Comparison of ENCODE assay signal across 1 cellular context in the genomic region with DNA sequence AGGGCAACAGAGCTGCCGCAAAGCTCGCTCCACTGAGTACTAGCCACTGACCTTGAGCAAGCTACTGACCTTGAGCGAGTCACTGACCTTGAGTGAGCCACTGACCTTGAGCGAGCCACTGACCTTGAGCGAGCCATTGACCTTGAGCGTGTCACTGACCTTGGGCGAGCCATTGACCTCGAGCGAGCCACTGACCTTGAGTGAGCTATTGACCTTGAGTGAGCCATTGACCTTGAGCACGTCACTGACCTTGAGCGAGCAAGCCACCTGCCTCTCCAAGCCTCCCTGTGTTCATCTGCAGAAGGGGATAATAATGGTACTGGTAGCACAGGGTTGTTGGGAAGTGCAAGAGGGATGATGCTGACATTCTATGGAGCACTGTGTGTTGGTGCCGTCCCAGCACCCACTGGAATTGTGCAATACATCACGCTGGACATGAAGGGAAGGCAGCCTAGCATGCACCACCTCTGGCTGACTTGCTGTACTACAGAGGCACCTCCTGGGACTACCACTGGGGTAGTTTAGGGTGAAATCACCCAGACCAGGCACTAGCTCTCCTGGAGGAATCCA.
TF ChIP-seq lines count a peak whose summit lies in the region.

No MANE protein-coding gene starts in this region.

TF ChIP-seq in HepG2, 621 proteins besides CTCF, POLR2A, EP300 and RAD21 (continued from another document and continues in another):
- no peak for TF ChIP-seq DPF2 (CRISPR knock-in tag; IDR thresholded peaks at IDR 0.05; ENCODE audit: borderline replicate concordance, low read depth)
- TF ChIP-seq HDAC2 (CRISPR knock-in tag; IDR thresholded peaks at IDR 0.05): peak; percentile 49; the same call in 1 of the 2 replicates
- TF ChIP-seq, protein P1, sequence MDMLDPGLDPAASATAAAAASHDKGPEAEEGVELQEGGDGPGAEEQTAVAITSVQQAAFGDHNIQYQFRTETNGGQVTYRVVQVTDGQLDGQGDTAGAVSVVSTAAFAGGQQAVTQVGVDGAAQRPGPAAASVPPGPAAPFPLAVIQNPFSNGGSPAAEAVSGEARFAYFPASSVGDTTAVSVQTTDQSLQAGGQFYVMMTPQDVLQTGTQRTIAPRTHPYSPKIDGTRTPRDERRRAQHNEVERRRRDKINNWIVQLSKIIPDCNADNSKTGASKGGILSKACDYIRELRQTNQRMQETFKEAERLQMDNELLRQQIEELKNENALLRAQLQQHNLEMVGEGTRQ (IDR thresholded peaks at IDR 0.05; ENCODE audit: low read depth, low read length): no peak
- TF ChIP-seq, protein P1 (CRISPR knock-in tag; IDR thresholded peaks at IDR 0.05; ENCODE audit: borderline replicate concordance): no peak
- TF ChIP-seq, protein P2, sequence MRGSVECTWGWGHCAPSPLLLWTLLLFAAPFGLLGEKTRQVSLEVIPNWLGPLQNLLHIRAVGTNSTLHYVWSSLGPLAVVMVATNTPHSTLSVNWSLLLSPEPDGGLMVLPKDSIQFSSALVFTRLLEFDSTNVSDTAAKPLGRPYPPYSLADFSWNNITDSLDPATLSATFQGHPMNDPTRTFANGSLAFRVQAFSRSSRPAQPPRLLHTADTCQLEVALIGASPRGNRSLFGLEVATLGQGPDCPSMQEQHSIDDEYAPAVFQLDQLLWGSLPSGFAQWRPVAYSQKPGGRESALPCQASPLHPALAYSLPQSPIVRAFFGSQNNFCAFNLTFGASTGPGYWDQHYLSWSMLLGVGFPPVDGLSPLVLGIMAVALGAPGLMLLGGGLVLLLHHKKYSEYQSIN (CRISPR knock-in tag; IDR thresholded peaks at IDR 0.05; ENCODE audit: borderline replicate concordance): no peak
- TF ChIP-seq CBX5 (CRISPR knock-in tag; IDR thresholded peaks at IDR 0.05; ENCODE audit: borderline replicate concordance): no peak
- no peak for TF ChIP-seq ZNF326 (CRISPR knock-in tag; IDR thresholded peaks at IDR 0.05; ENCODE audit: borderline replicate concordance)
- TF ChIP-seq, protein P3, sequence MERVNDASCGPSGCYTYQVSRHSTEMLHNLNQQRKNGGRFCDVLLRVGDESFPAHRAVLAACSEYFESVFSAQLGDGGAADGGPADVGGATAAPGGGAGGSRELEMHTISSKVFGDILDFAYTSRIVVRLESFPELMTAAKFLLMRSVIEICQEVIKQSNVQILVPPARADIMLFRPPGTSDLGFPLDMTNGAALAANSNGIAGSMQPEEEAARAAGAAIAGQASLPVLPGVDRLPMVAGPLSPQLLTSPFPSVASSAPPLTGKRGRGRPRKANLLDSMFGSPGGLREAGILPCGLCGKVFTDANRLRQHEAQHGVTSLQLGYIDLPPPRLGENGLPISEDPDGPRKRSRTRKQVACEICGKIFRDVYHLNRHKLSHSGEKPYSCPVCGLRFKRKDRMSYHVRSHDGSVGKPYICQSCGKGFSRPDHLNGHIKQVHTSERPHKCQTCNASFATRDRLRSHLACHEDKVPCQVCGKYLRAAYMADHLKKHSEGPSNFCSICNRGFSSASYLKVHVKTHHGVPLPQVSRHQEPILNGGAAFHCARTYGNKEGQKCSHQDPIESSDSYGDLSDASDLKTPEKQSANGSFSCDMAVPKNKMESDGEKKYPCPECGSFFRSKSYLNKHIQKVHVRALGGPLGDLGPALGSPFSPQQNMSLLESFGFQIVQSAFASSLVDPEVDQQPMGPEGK (CRISPR knock-in tag; IDR thresholded peaks at IDR 0.05): no peak
- TF ChIP-seq CEBPB (IDR thresholded peaks at IDR 0.05; ENCODE audit: borderline replicate concordance, low read depth, low read length): peak; percentile 100
- no peak for TF ChIP-seq MEIS2 (CRISPR knock-in tag; IDR thresholded peaks at IDR 0.05)
- TF ChIP-seq, protein P4, sequence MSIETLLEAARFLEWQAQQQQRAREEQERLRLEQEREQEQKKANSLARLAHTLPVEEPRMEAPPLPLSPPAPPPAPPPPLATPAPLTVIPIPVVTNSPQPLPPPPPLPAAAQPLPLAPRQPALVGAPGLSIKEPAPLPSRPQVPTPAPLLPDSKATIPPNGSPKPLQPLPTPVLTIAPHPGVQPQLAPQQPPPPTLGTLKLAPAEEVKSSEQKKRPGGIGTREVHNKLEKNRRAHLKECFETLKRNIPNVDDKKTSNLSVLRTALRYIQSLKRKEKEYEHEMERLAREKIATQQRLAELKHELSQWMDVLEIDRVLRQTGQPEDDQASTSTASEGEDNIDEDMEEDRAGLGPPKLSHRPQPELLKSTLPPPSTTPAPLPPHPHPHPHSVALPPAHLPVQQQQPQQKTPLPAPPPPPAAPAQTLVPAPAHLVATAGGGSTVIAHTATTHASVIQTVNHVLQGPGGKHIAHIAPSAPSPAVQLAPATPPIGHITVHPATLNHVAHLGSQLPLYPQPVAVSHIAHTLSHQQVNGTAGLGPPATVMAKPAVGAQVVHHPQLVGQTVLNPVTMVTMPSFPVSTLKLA (IDR thresholded peaks at IDR 0.05): no peak
- TF ChIP-seq, protein P5, sequence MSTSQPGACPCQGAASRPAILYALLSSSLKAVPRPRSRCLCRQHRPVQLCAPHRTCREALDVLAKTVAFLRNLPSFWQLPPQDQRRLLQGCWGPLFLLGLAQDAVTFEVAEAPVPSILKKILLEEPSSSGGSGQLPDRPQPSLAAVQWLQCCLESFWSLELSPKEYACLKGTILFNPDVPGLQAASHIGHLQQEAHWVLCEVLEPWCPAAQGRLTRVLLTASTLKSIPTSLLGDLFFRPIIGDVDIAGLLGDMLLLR (CRISPR knock-in tag; IDR thresholded peaks at IDR 0.05): no peak
- TF ChIP-seq ZBTB7A (CRISPR knock-in tag; IDR thresholded peaks at IDR 0.05): 0 out of 2 replicates have a peak, but pooled peaks have one; percentile 30
- TF ChIP-seq GABPB1 (CRISPR knock-in tag; IDR thresholded peaks at IDR 0.05): peak; percentile 18; the same call in 1 of the 2 replicates
- no peak for TF ChIP-seq SRSF1 (optimal IDR thresholded peaks at IDR 0.05; ENCODE audit: low read depth, low read length)
- TF ChIP-seq, protein P6, sequence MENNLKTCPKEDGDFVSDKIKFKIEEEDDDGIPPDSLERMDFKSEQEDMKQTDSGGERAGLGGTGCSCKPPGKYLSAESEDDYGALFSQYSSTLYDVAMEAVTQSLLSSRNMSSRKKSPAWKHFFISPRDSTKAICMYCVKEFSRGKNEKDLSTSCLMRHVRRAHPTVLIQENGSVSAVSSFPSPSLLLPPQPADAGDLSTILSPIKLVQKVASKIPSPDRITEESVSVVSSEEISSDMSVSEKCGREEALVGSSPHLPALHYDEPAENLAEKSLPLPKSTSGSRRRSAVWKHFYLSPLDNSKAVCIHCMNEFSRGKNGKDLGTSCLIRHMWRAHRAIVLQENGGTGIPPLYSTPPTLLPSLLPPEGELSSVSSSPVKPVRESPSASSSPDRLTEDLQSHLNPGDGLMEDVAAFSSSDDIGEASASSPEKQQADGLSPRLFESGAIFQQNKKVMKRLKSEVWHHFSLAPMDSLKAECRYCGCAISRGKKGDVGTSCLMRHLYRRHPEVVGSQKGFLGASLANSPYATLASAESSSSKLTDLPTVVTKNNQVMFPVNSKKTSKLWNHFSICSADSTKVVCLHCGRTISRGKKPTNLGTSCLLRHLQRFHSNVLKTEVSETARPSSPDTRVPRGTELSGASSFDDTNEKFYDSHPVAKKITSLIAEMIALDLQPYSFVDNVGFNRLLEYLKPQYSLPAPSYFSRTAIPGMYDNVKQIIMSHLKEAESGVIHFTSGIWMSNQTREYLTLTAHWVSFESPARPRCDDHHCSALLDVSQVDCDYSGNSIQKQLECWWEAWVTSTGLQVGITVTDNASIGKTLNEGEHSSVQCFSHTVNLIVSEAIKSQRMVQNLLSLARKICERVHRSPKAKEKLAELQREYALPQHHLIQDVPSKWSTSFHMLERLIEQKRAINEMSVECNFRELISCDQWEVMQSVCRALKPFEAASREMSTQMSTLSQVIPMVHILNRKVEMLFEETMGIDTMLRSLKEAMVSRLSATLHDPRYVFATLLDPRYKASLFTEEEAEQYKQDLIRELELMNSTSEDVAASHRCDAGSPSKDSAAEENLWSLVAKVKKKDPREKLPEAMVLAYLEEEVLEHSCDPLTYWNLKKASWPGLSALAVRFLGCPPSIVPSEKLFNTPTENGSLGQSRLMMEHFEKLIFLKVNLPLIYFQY (CRISPR knock-in tag; IDR thresholded peaks at IDR 0.05; ENCODE audit: borderline replicate concordance): 0 out of 2 replicates have a peak, but pooled peaks have one; percentile 48
- TF ChIP-seq ZNF256 (CRISPR knock-in tag; conservative IDR thresholded peaks at IDR 0.05): no peak
- TF ChIP-seq NFIB (CRISPR knock-in tag; IDR thresholded peaks at IDR 0.05; ENCODE audit: borderline replicate concordance): no peak
- no peak for TF ChIP-seq LCORL (IDR thresholded peaks at IDR 0.05)
- TF ChIP-seq LCORL (CRISPR knock-in tag; IDR thresholded peaks at IDR 0.05): no peak
- TF ChIP-seq ZNF878 (CRISPR knock-in tag; IDR thresholded peaks at IDR 0.05): no peak
- TF ChIP-seq, protein P7, sequence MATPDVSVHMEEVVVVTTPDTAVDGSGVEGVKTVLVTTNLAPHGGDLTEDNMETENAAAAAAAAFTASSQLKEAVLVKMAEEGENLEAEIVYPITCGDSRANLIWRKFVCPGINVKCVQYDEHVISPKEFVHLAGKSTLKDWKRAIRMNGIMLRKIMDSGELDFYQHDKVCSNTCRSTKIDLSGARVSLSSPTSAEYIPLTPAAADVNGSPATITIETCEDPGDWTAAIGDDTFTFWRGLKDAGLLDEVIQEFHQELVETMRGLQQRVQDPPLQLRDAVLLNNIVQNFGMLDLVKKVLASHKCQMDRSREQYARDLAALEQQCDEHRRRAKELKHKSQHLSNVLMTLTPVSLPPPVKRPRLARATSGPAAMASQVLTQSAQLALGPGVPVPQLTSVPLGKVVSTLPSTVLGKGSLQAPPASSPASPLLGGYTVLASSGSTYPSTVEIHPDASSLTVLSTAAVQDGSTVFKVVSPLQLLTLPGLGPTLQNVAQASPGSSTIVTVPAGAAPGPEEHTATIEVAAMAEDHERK (CRISPR knock-in tag; IDR thresholded peaks at IDR 0.05; ENCODE audit: low read depth): no peak
- TF ChIP-seq, protein P8, sequence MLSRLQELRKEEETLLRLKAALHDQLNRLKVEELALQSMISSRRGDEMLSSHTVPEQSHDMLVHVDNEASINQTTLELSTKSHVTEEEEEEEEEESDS (CRISPR knock-in tag; IDR thresholded peaks at IDR 0.05; ENCODE audit: borderline replicate concordance): no peak
- TF ChIP-seq ZNF670 (CRISPR knock-in tag; IDR thresholded peaks at IDR 0.05; ENCODE audit: borderline replicate concordance): no peak
- TF ChIP-seq SRSF9 (IDR thresholded peaks at IDR 0.05; ENCODE audit: borderline replicate concordance, insufficient read depth, low read depth, low read length, poor library complexity, severe bottlenecking): no peak
- no peak for TF ChIP-seq IRX3 (CRISPR knock-in tag; IDR thresholded peaks at IDR 0.05; ENCODE audit: borderline replicate concordance, low read depth)
- TF ChIP-seq, protein P9, sequence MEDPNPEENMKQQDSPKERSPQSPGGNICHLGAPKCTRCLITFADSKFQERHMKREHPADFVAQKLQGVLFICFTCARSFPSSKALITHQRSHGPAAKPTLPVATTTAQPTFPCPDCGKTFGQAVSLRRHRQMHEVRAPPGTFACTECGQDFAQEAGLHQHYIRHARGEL (CRISPR knock-in tag; IDR thresholded peaks at IDR 0.05): no peak
- TF ChIP-seq, protein P10, sequence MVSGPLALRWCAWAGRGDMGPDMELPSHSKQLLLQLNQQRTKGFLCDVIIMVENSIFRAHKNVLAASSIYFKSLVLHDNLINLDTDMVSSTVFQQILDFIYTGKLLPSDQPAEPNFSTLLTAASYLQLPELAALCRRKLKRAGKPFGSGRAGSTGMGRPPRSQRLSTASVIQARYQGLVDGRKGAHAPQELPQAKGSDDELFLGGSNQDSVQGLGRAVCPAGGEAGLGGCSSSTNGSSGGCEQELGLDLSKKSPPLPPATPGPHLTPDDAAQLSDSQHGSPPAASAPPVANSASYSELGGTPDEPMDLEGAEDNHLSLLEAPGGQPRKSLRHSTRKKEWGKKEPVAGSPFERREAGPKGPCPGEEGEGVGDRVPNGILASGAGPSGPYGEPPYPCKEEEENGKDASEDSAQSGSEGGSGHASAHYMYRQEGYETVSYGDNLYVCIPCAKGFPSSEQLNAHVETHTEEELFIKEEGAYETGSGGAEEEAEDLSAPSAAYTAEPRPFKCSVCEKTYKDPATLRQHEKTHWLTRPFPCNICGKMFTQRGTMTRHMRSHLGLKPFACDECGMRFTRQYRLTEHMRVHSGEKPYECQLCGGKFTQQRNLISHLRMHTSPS (CRISPR knock-in tag; IDR thresholded peaks at IDR 0.05; ENCODE audit: low read depth): no peak
- TF ChIP-seq MED8 (CRISPR knock-in tag; IDR thresholded peaks at IDR 0.05; ENCODE audit: insufficient replicate concordance): no peak
- TF ChIP-seq, protein P11, sequence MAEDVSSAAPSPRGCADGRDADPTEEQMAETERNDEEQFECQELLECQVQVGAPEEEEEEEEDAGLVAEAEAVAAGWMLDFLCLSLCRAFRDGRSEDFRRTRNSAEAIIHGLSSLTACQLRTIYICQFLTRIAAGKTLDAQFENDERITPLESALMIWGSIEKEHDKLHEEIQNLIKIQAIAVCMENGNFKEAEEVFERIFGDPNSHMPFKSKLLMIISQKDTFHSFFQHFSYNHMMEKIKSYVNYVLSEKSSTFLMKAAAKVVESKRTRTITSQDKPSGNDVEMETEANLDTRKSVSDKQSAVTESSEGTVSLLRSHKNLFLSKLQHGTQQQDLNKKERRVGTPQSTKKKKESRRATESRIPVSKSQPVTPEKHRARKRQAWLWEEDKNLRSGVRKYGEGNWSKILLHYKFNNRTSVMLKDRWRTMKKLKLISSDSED (CRISPR knock-in tag; IDR thresholded peaks at IDR 0.05): no peak
- TF ChIP-seq, protein P12, sequence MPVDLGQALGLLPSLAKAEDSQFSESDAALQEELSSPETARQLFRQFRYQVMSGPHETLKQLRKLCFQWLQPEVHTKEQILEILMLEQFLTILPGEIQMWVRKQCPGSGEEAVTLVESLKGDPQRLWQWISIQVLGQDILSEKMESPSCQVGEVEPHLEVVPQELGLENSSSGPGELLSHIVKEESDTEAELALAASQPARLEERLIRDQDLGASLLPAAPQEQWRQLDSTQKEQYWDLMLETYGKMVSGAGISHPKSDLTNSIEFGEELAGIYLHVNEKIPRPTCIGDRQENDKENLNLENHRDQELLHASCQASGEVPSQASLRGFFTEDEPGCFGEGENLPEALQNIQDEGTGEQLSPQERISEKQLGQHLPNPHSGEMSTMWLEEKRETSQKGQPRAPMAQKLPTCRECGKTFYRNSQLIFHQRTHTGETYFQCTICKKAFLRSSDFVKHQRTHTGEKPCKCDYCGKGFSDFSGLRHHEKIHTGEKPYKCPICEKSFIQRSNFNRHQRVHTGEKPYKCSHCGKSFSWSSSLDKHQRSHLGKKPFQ (CRISPR knock-in tag; IDR thresholded peaks at IDR 0.05; ENCODE audit: insufficient replicate concordance): no peak
- no peak for TF ChIP-seq ZNF841 (CRISPR knock-in tag; IDR thresholded peaks at IDR 0.05; ENCODE audit: borderline replicate concordance)
- no peak for TF ChIP-seq SP5 (CRISPR knock-in tag; IDR thresholded peaks at IDR 0.05; ENCODE audit: borderline replicate concordance, low read depth)
- TF ChIP-seq ZNF616 (CRISPR knock-in tag; IDR thresholded peaks at IDR 0.05; ENCODE audit: low read depth): no peak
- TF ChIP-seq, protein P13, sequence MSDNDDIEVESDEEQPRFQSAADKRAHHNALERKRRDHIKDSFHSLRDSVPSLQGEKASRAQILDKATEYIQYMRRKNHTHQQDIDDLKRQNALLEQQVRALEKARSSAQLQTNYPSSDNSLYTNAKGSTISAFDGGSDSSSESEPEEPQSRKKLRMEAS (IDR thresholded peaks at IDR 0.05): no peak
- TF ChIP-seq TRIM24 (CRISPR knock-in tag; IDR thresholded peaks at IDR 0.05): peak; percentile 53; the same call in 1 of the 2 replicates
- TF ChIP-seq ZNF224 (CRISPR knock-in tag; IDR thresholded peaks at IDR 0.05): no peak
